Comparison of ENCODE assay signal across 19 cellular contexts in the genomic region with DNA sequence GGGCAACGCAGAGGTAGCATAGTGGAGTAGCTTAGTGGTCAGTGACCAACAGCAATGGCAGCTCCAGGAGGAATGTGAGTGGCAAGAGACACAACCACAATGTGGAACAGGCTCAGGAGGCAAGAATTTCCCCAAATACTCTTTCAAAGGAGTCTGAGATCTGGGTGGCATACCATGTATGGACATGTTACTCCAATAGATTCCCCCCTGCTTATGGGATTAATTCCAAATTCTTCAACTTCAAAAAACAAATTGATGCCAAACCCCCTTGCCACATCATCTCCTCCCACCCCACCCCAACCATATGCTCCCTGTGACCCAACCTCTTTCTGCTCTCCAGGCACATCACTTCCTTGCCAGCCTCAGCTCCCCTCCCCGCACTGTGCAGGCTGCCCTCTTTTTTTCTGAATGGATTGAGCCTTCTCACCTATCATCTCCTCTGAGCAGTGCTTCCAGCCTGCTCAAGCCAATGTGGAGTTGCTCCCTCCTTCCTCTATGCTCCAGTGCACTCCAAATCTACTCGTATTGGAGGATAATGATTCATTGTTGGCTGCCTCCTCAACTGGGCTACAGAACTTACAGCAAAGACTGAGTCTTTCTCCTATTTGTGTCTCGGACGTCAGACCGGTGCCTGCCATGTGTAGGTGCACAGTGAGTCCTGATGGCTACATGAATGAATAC.
A peak's percentile ranks its signal among the peaks of the same experiment; 100 is the strongest.
DNase-seq lines count a peak whose midpoint lies in the region; ATAC-seq and TF ChIP-seq lines count a peak whose summit lies in the region.
"Had no signal": no experiment of that assay in that cellular context is flagged by ENCODE, and none has a peak within 500 bp of the region (broad histone marks: within the 10 kb centered on the region; RNA-seq: fewer than 3 reads in every experiment).

No MANE protein-coding gene starts in this region.

- peaks cover 68% of the 10 kb centered on the region for H3K4me1 Mint-ChIP-seq in brain

- intact Hi-C loops in prostate gland (cut with DNase I), result no loop called here

- ATAC-seq in GM21737 (IDR thresholded peaks at IDR 0.05; ENCODE audit: unreplicated experiment), result no peak
- ATAC-seq in gastroesophageal sphincter, result no peak
- ATAC-seq: mucosa of descending colon had no signal

- peak overlapping the region in 3 of 5 experiments; percentile 2 to 64 (median 51) for H3K27ac Mint-ChIP-seq in brain
- H3K27ac Mint-ChIP-seq: T-helper 1 cell treated with Interleukin-12 subunit alpha and Interleukin-12 subunit beta and Interleukin-4 antibody, amounts not matched to agents 30 μg/mL and 1 μg/mL, for 36 hours had no signal

- H3K4me3 ChIP-seq in MG63 (no peak overlapping the region), neutrophil (ENCODE audit: low read depth in 1 of 2, low read length in 1 of 2) (no peak overlapping the region), gastroesophageal sphincter (no peak overlapping the region), prostate gland (no peak overlapping the region), brain microvascular endothelial cell (ENCODE audit: low read depth, low read length) (no peak overlapping the region)
- H3K4me3 ChIP-seq: heart right ventricle, mucosa of descending colon had no signal

- H3K27ac ChIP-seq in neutrophil (peak overlapping the region; percentile 87), gastroesophageal sphincter (no peak overlapping the region), prostate gland (no peak overlapping the region), brain microvascular endothelial cell (no peak overlapping the region)
- H3K27ac ChIP-seq: C4-2B, heart right ventricle had no signal

- H3K36me3 ChIP-seq in MG63 (no peaks in the 10 kb centered on the region), neutrophil (no peaks in the 10 kb centered on the region), gastroesophageal sphincter (no peaks in the 10 kb centered on the region), prostate gland (no peaks in the 10 kb centered on the region), brain microvascular endothelial cell (replicated peaks) (no peaks in the 10 kb centered on the region)
- H3K36me3 ChIP-seq: heart right ventricle had no signal

- TF ChIP-seq EP300 in gastroesophageal sphincter (IDR thresholded peaks at IDR 0.05), result no peak

- TF ChIP-seq CTCF in brain (conservative IDR thresholded peaks at IDR 0.05) (no peak), neutrophil (IDR thresholded peaks at IDR 0.05) (no peak), gastroesophageal sphincter (IDR thresholded peaks at IDR 0.05) (no peak), prostate gland (IDR thresholded peaks at IDR 0.05) (no peak), brain microvascular endothelial cell (IDR thresholded peaks at IDR 0.05; ENCODE audit: low read depth, low read length, missing control alignments) (no peak)

- H3K9me3 ChIP-seq in MG63 (no peaks in the 10 kb centered on the region), neutrophil (no peaks in the 10 kb centered on the region), gastroesophageal sphincter (no peaks in the 10 kb centered on the region), prostate gland (no peaks in the 10 kb centered on the region)
- H3K9me3 ChIP-seq: heart right ventricle, mucosa of descending colon had no signal

- no peak overlapping the region for H3K4me3 Mint-ChIP-seq in brain
- H3K4me3 Mint-ChIP-seq: T-helper 1 cell treated with Interleukin-12 subunit alpha and Interleukin-12 subunit beta and Interleukin-4 antibody, amounts not matched to agents 30 μg/mL and 1 μg/mL, for 36 hours had no signal

- TF ChIP-seq POLR2A in gastroesophageal sphincter (IDR thresholded peaks at IDR 0.05) (no peak), prostate gland (IDR thresholded peaks at IDR 0.05) (no peak)

- H3K4me1 ChIP-seq in neutrophil (ENCODE audit: control insufficient read depth in 1 of 2, insufficient read depth in 1 of 2, low read depth in 1 of 2, low read length in 1 of 2) (peaks cover 37 to 50% of the 10 kb centered on the region in 2 experiments), gastroesophageal sphincter (peaks cover 0 to 28% (median 6%) of the 10 kb centered on the region in 3 donors), prostate gland (replicated peaks) (no peaks in the 10 kb centered on the region)

- DNase-seq in EL (peak; percentile 75), MG63 (peak; percentile 83), prostate gland (ENCODE audit: low spot score) (no peak), brain microvascular endothelial cell (no peak)
- DNase-seq: activated CD8-positive, alpha-beta memory T cell treated with anti-CD3 and anti-CD28 coated beads, Interleukin-2, amount 50 U/mL, for 4 hours; activated naive CD4-positive, alpha-beta T cell; central memory CD4-positive, alpha-beta T cell; heart right ventricle; mucosa of descending colon; NCI-H1436; NCI-H82; posterior cingulate gyrus; stimulated activated CD4-positive, alpha-beta T cell treated with anti-CD3 and anti-CD28 coated beads, Interleukin-15, amount 100 ng/mL, for 24 hours had no signal

- H3K36me3 Mint-ChIP-seq in brain, result no peaks in the 10 kb centered on the region

- 48 to 63% methylated on average over 4 to 5 of the region's 6 CpGs for WGBS in gastroesophageal sphincter (ENCODE audit: low coverage in 1 of 2), 2 donors
- WGBS in prostate gland, result 80% methylated on average over 6 of the region's 6 CpGs

- H3K27me3 Mint-ChIP-seq in brain, result peaks cover 3% of the 10 kb centered on the region

- no peaks in the 10 kb centered on the region for H3K27me3 ChIP-seq in MG63
- no peaks in the 10 kb centered on the region for H3K27me3 ChIP-seq in neutrophil
- no peaks in the 10 kb centered on the region for H3K27me3 ChIP-seq in gastroesophageal sphincter
- no peaks in the 10 kb centered on the region for H3K27me3 ChIP-seq in prostate gland (replicated peaks; ENCODE audit: insufficient read depth)
- H3K27me3 ChIP-seq in brain microvascular endothelial cell (replicated peaks), result no peaks in the 10 kb centered on the region
- H3K27me3 ChIP-seq: heart right ventricle had no signal

- H3K9me3 Mint-ChIP-seq in brain, result peaks cover 0 to 3% (median 0%) of the 10 kb centered on the region in 5 experiments
- H3K9me3 Mint-ChIP-seq: T-helper 1 cell treated with Interleukin-12 subunit alpha and Interleukin-12 subunit beta and Interleukin-4 antibody, amounts not matched to agents 30 μg/mL and 1 μg/mL, for 36 hours had no signal

- in situ Hi-C loops in brain microvascular endothelial cell (cut with HindIII; ENCODE audit: low pct_ligation_motif_present, low sequenced_read_pairs), result no loop called here

Comparison
In these comparisons a context has a peak if more than half of its experiments do, and no peak if none do; other contexts are left out.
1. DNase-seq: peak in EL (single experiment) and MG63 (single experiment); none in prostate gland (single experiment) and brain microvascular endothelial cell (single experiment).